In genomic region chr20:4406627-4407026, GRCh38 we compare ENCODE assay signal across 18 cellular contexts.
DNase-seq lines count a peak whose midpoint lies in the region; ATAC-seq and TF ChIP-seq lines count a peak whose summit lies in the region.
"Had no signal": no experiment of that assay in that cellular context is flagged by ENCODE, and none has a peak within 500 bp of the region (broad histone marks: within the 10 kb centered on the region; RNA-seq: fewer than 3 reads in every experiment).

No MANE protein-coding gene starts in this region.

- H3K36me3 Mint-ChIP-seq in activated T-cell treated with anti-CD3 and anti-CD28 coated beads, Interleukin-2, amount 50 U/mL, for 72 hours (ENCODE audit: insufficient read depth in 2 of 2) = no peaks in the 10 kb centered on the region

- no peaks in the 10 kb centered on the region for H3K9me3 ChIP-seq in HCT116 (ENCODE audit: control insufficient read depth in 1 of 2, insufficient read depth in 1 of 2, low read depth in 1 of 2, low read length in 2 of 2)
- H3K9me3 ChIP-seq: A549, ovary had no signal

- no peak for TF ChIP-seq POLR2A in HCT116 (IDR thresholded peaks at IDR 0.05; ENCODE audit: borderline replicate concordance, extremely low read depth, insufficient read depth, insufficient read length)

- no peaks in the 10 kb centered on the region for H3K4me1 Mint-ChIP-seq in activated T-cell treated with anti-CD3 and anti-CD28 coated beads, Interleukin-2, amount 50 U/mL, for 72 hours (ENCODE audit: low read depth)
- H3K4me1 Mint-ChIP-seq: activated naive CD8-positive, alpha-beta T cell treated with anti-CD3 and anti-CD28 coated beads, Interleukin-2, amount 50 U/mL, for 24 hours had no signal

- H3K4me3 ChIP-seq in HCT116 (replicated peaks in 1 of 2; ENCODE audit: low read depth in 1 of 2, low read length in 2 of 2) = peak overlapping the region in 1 of 2 experiments; percentile 11; a peak in 1 of 4 replicates
- no peak overlapping the region for H3K4me3 ChIP-seq in foreskin fibroblast (ENCODE audit: low read depth in 1 of 2, low read length in 2 of 2)
- H3K4me3 ChIP-seq: A549, ovary had no signal

- POLR2A ChIA-PET in HCT116 (lab: Charles Lee) = no interaction called here

- no peaks in the 10 kb centered on the region for H3K9me3 Mint-ChIP-seq in activated T-cell treated with anti-CD3 and anti-CD28 coated beads, Interleukin-2, amount 50 U/mL, for 72 hours
- H3K9me3 Mint-ChIP-seq: activated B cell treated with CpG ODN at 0.5 μM for 24 hours; activated naive CD8-positive, alpha-beta T cell treated with anti-CD3 and anti-CD28 coated beads, Interleukin-2, amount 50 U/mL, for 24 hours had no signal

- TF ChIP-seq CTCF in HCT116 (IDR thresholded peaks at IDR 0.05 in 2 of 3, conservative IDR thresholded peaks at IDR 0.05 in 1 of 3; ENCODE audit: borderline replicate concordance in 1 of 3, insufficient read depth in 1 of 3, low read depth in 2 of 3, low read length in 2 of 3) (no peak), foreskin fibroblast (IDR thresholded peaks at IDR 0.05; ENCODE audit: low read depth, low read length) (no peak)

- H3K27ac Mint-ChIP-seq in activated T-cell treated with anti-CD3 and anti-CD28 coated beads, Interleukin-2, amount 50 U/mL, for 72 hours = no peak overlapping the region
- H3K27ac Mint-ChIP-seq: activated B cell treated with CpG ODN at 0.5 μM for 24 hours; activated naive CD8-positive, alpha-beta T cell treated with anti-CD3 and anti-CD28 coated beads, Interleukin-2, amount 50 U/mL, for 24 hours had no signal

- RAD21 ChIA-PET in HCT116 (lab: Charles Lee; ENCODE audit: low non-redundant PET in 1 of 2, low total read pairs in 2 of 2, uncharacterized antibody in 2 of 2, unreplicated experiment in 2 of 2) = no interaction called here

- CTCF ChIA-PET in HCT116 (lab: Charles Lee) = no interaction called here

- H3K27me3 Mint-ChIP-seq in activated T-cell treated with anti-CD3 and anti-CD28 coated beads, Interleukin-2, amount 50 U/mL, for 72 hours (ENCODE audit: low read depth) = peaks cover 20% of the 10 kb centered on the region

- ATAC-seq in HCT116 = peak; percentile 80
- no peak for ATAC-seq in activated T-cell treated with anti-CD3 and anti-CD28 coated beads, Interleukin-2, amount 50 U/mL, for 72 hours (replicated peaks in 1 of 2)
- ATAC-seq: A549; activated naive CD8-positive, alpha-beta T cell treated with anti-CD3 and anti-CD28 coated beads, Interleukin-2, amount 50 U/mL, for 24 hours had no signal

- peak overlapping the region; percentile 3 for H2AFZ ChIP-seq in HCT116 (ENCODE audit: low read depth, low read length, poor library complexity, severe bottlenecking)

- TF ChIP-seq RAD21 in HCT116 (IDR thresholded peaks at IDR 0.05; ENCODE audit: low read depth) = peak; percentile 24; the same call in 1 of the 2 replicates

- no peaks in the 10 kb centered on the region for H4K20me1 ChIP-seq in HCT116 (ENCODE audit: insufficient read depth)

- H3K27ac ChIP-seq in HCT116 (ENCODE audit: low read depth, low read length) = no peak overlapping the region
- H3K27ac ChIP-seq: A549, KMS-11, ovary had no signal

- peak; percentile 61 for DNase-seq in A172 (ENCODE audit: low spot score)
- peak; percentile 42 for DNase-seq in HCT116 (ENCODE audit: low read depth, low spot score)
- peak; percentile 33 for DNase-seq in amniotic stem cell (lab: John Stamatoyannopoulos, UW)
- DNase-seq in foreskin fibroblast = peak; percentile 88 to 90
- no peak for DNase-seq in activated T-cell treated with anti-CD3 and anti-CD28 coated beads, Interleukin-2, amount 50 U/mL, for 72 hours
- DNase-seq in DMS153 treated with DMSO at 0.1 percent for 48 hours (lab: John Stamatoyannopoulos, UW; ENCODE audit: unreplicated experiment) = no peak
- DNase-seq in KG1 (lab: John Stamatoyannopoulos, UW) = no peak
- DNase-seq in NCI-H2171 treated with DMSO at 0.1 percent for 48 hours (lab: John Stamatoyannopoulos, UW) = no peak
- DNase-seq: activated B cell treated with CpG ODN at 0.5 μM for 24 hours; activated naive CD8-positive, alpha-beta T cell treated with anti-CD3 and anti-CD28 coated beads, Interleukin-2, amount 50 U/mL, for 24 hours; DMS79; effector memory CD4-positive, alpha-beta T cell; mesendoderm; NCI-H2029 treated with DMSO at 0.1 percent for 48 hours; ovary; stimulated activated CD8-positive, alpha-beta memory T cell treated with anti-CD3 and anti-CD28 coated beads, Interleukin-4, amount 100 ng/mL, for 48 hours had no signal

- H3K79me2 ChIP-seq in HCT116 (ENCODE audit: insufficient read depth, low read length) = no peaks in the 10 kb centered on the region

- H3K9ac ChIP-seq in HCT116 (ENCODE audit: low read length) = no peak overlapping the region
- H3K9ac ChIP-seq: KMS-11 had no signal

- intact Hi-C loops in HCT116 (cut with micrococcal nuclease) = no loop called here

- no peak overlapping the region for H3K4me3 Mint-ChIP-seq in activated T-cell treated with anti-CD3 and anti-CD28 coated beads, Interleukin-2, amount 50 U/mL, for 72 hours
- H3K4me3 Mint-ChIP-seq: activated B cell treated with CpG ODN at 0.5 μM for 24 hours; activated naive CD8-positive, alpha-beta T cell treated with anti-CD3 and anti-CD28 coated beads, Interleukin-2, amount 50 U/mL, for 24 hours had no signal

- H3K27me3 ChIP-seq in HCT116 (ENCODE audit: insufficient read depth, low read length) = peaks cover 3% of the 10 kb centered on the region; the same call in 1 of the 2 replicates
- H3K27me3 ChIP-seq: ovary had no signal

- H3K4me2 ChIP-seq in HCT116 (ENCODE audit: low read length) = peak overlapping the region; percentile 58
- H3K4me2 ChIP-seq: A549, KMS-11 had no signal

- H3K4me1 ChIP-seq in HCT116 (ENCODE audit: control insufficient read depth in 1 of 2, insufficient read depth in 2 of 2, low read length in 2 of 2) = peaks cover 11 to 15% of the 10 kb centered on the region in 2 experiments
- H3K4me1 ChIP-seq: A549 had no signal

- H3K9me2 ChIP-seq in HCT116 (ENCODE audit: insufficient read depth) = no peaks in the 10 kb centered on the region

- BruUV-seq in HCT116 (replicated peaks; lab: Mats Ljungman, UMichigan) = no TSS peak

- no peaks in the 10 kb centered on the region for H3K36me3 ChIP-seq in HCT116 (ENCODE audit: control insufficient read depth in 1 of 2, insufficient read depth in 2 of 2, low read length in 2 of 2)
- H3K36me3 ChIP-seq: ovary had no signal

TF ChIP-seq in HCT116, 20 proteins besides CTCF, POLR2A, EP300 and RAD21:
- no peak for TF ChIP-seq POLR2AphosphoS5 (IDR thresholded peaks at IDR 0.05; ENCODE audit: low read depth, low read length)
- TF ChIP-seq CEBPB (IDR thresholded peaks at IDR 0.05; ENCODE audit: low read depth) = peak; percentile 47; the same call in 1 of the 2 replicates
- peak; percentile 82 for TF ChIP-seq CBX3 (IDR thresholded peaks at IDR 0.05; ENCODE audit: low read depth)
- TF ChIP-seq FOSL1 (IDR thresholded peaks at IDR 0.05; ENCODE audit: low read depth) = peak; percentile 57
- no peak for TF ChIP-seq YY1 (IDR thresholded peaks at IDR 0.05; ENCODE audit: extremely low read depth, insufficient replicate concordance, low read depth, low read length)
- peak; percentile 97 for TF ChIP-seq EGR1 (IDR thresholded peaks at IDR 0.05; ENCODE audit: low read depth)
- peak; percentile 40 for TF ChIP-seq MAX (IDR thresholded peaks at IDR 0.05)
- peak; percentile 71 for TF ChIP-seq JUND (IDR thresholded peaks at IDR 0.05)
- TF ChIP-seq SP1 (IDR thresholded peaks at IDR 0.05; ENCODE audit: low read depth) = peak; percentile 52

Comparison
In these comparisons a context has a peak if more than half of its experiments do, and no peak if none do; other contexts are left out.
1. DNase-seq: peak in A172 (single experiment), HCT116 (single experiment), amniotic stem cell (single experiment) and foreskin fibroblast (2 of 2); none in activated T-cell treated with anti-CD3 and anti-CD28 coated beads, Interleukin-2, amount 50 U/mL, for 72 hours (0 of 2), DMS153 treated with DMSO at 0.1 percent for 48 hours (single experiment), KG1 (single experiment) and NCI-H2171 treated with DMSO at 0.1 percent for 48 hours (single experiment).